In genomic region chr2:219244789-219245147, GRCh38 we compare ENCODE assay signal across 8 cellular contexts. TPM values are rescaled to one million over a fixed set of nuclear protein-coding genes. Genes with fewer than 3 reads are reported as not detected.
DNase-seq lines count a peak whose midpoint lies in the region; ATAC-seq and TF ChIP-seq lines count a peak whose summit lies in the region.

No MANE protein-coding gene starts in this region.

- DNase-seq in GM23248 (no peak), hepatic stellate cell (ENCODE audit: low spot score) (no peak), NCI-H2171 (lab: John Stamatoyannopoulos, UW) (no peak)

- H3F3A ChIP-seq in GM23248 (ENCODE audit: insufficient read depth): peaks cover 26% of the 10 kb centered on the region

- no peaks in the 10 kb centered on the region for H4K20me1 ChIP-seq in GM23248 (ENCODE audit: insufficient read depth)

- in situ Hi-C loops in GM23248 (cut with MboI): no loop called here

- no peak for TF ChIP-seq EP300 in gastroesophageal sphincter (IDR thresholded peaks at IDR 0.05)

- H3K27ac ChIP-seq in GM23248: peak overlapping the region; percentile 86
- H3K27ac ChIP-seq in gastroesophageal sphincter: peak overlapping the region; percentile 89 to 96 (median 93)
- H3K27ac ChIP-seq in skeletal muscle tissue (ENCODE audit: low read depth, low read length): peak overlapping the region; percentile 86

- WGBS in GM23248 (ENCODE audit: low coverage in 1 of 2, low lambda C conversion rate in 2 of 2, missing lambda C conversion rate in 2 of 2), 2 experiments: 35 to 37% methylated on average over 6 of the region's 6 CpGs
- WGBS in gastroesophageal sphincter (ENCODE audit: low coverage in 1 of 2), 2 donors: 42 to 66% methylated on average over 4 of the region's 6 CpGs

- no peaks in the 10 kb centered on the region for H3K9me2 ChIP-seq in GM23248 (ENCODE audit: insufficient read depth)

- H3K4me2 ChIP-seq in GM23248 (ENCODE audit: unreplicated experiment): peak overlapping the region; percentile 94

- H3K4me3 ChIP-seq in GM23248: peak overlapping the region; percentile 91
- peak overlapping the region; percentile 68 for H3K4me3 ChIP-seq in WI38 (ENCODE audit: low read depth, low read length)
- H3K4me3 ChIP-seq in gastroesophageal sphincter: peak overlapping the region; percentile 66 to 90
- peak overlapping the region; percentile 89 to 97 (median 95) for H3K4me3 ChIP-seq in skeletal muscle tissue (ENCODE audit: low read length in 3 of 3)

- no peaks in the 10 kb centered on the region for H3K9me3 ChIP-seq in GM23248 (ENCODE audit: low read depth)
- no peaks in the 10 kb centered on the region for H3K9me3 ChIP-seq in gastroesophageal sphincter
- H3K9me3 ChIP-seq in skeletal muscle tissue (ENCODE audit: control insufficient read depth in 3 of 3, low read length in 3 of 3): no peaks in the 10 kb centered on the region

- no peak for ATAC-seq in gastroesophageal sphincter
- ATAC-seq in GM21825 (IDR thresholded peaks at IDR 0.05; ENCODE audit: unreplicated experiment): no peak
- ATAC-seq in GM21723 (IDR thresholded peaks at IDR 0.05; ENCODE audit: unreplicated experiment): no peak

- H3K79me2 ChIP-seq in GM23248 (ENCODE audit: insufficient read depth): peaks cover 34% of the 10 kb centered on the region

- H3K9ac ChIP-seq in GM23248 (peak overlapping the region; percentile 98), skeletal muscle tissue (ENCODE audit: low read depth in 1 of 3, low read length in 3 of 3) (peak overlapping the region; percentile 94 to 96 (median 95))

- no peak for TF ChIP-seq POLR2A in gastroesophageal sphincter (IDR thresholded peaks at IDR 0.05)

- H3K27me3 ChIP-seq in GM23248 (replicated peaks; ENCODE audit: insufficient read depth) (no peaks in the 10 kb centered on the region), gastroesophageal sphincter (no peaks in the 10 kb centered on the region), skeletal muscle tissue (ENCODE audit: control insufficient read depth in 3 of 3, insufficient read depth in 3 of 3, low read length in 3 of 3) (no peaks in the 10 kb centered on the region)

- no peaks in the 10 kb centered on the region for H3K36me3 ChIP-seq in GM23248 (ENCODE audit: low read depth)
- H3K36me3 ChIP-seq in gastroesophageal sphincter: peaks cover 0 to 30% of the 10 kb centered on the region in 2 donors
- H3K36me3 ChIP-seq in skeletal muscle tissue (ENCODE audit: control insufficient read depth in 3 of 3, insufficient read depth in 3 of 3, low read length in 3 of 3): peaks cover 18 to 24% (median 24%) of the 10 kb centered on the region in 3 donors

- TF ChIP-seq CTCF in WI38 (IDR thresholded peaks at IDR 0.05; ENCODE audit: low read depth, low read length) (no peak), gastroesophageal sphincter (IDR thresholded peaks at IDR 0.05) (no peak)

- H2AFZ ChIP-seq in GM23248: peak overlapping the region; percentile 89

- H3K4me1 ChIP-seq in GM23248 (ENCODE audit: insufficient read depth) (peaks cover 28% of the 10 kb centered on the region), gastroesophageal sphincter (peaks cover 3 to 49% (median 16%) of the 10 kb centered on the region in 3 donors), skeletal muscle tissue (ENCODE audit: control insufficient read depth in 3 of 3, insufficient read depth in 3 of 3, low read length in 3 of 3) (peaks cover 42 to 54% (median 47%) of the 10 kb centered on the region in 3 donors)

RNA-seq across cellular contexts. Expression of gene GLB1L, which starts 0.5 kb away (rescaled TPM):
- 13.4 and 13.5 TPM in 2 replicates for total RNA-seq in GM23248 (2014; rRNA removed; shearing (Covaris generic))
- 3.4 and 3.8 TPM in 2 replicates for polyA plus RNA-seq in GM23248 (2016; fragmentation: Nextera tagmentation; extraction: Ambion mirVana)
- total RNA-seq in gastroesophageal sphincter (1 to 10 TPM; 5.9 to 9.7 (median 6.6) TPM), skeletal muscle tissue (13.0 TPM)

RNA-seq across cellular contexts. Expression of gene STK16, which starts 0.5 kb away (rescaled TPM):
- total RNA-seq in GM23248 (2014; rRNA removed; shearing (Covaris generic)): 15.3 and 16.0 TPM in 2 replicates
- polyA plus RNA-seq in GM23248 (2016; fragmentation: Nextera tagmentation; extraction: Ambion mirVana): 5.3 and 7.2 TPM in 2 replicates
- total RNA-seq in gastroesophageal sphincter (10 to 100 TPM; 10.2 to 14.0 (median 11.6) TPM), skeletal muscle tissue (6.3 TPM)

RNA-seq across cellular contexts. Expression of gene TUBA4B, which starts 8.3 kb away (rescaled TPM):
- not detected in 2 replicates for total RNA-seq in GM23248 (2014; rRNA removed; shearing (Covaris generic))
- not detected in 2 replicates for polyA plus RNA-seq in GM23248 (2016; fragmentation: Nextera tagmentation; extraction: Ambion mirVana)
- total RNA-seq in gastroesophageal sphincter (not detected), skeletal muscle tissue (not detected)

RNA-seq across cellular contexts. Expression of gene TUBA4A, which starts 8.9 kb away (rescaled TPM):
- 14.3 and 27.1 TPM in 2 replicates for total RNA-seq in GM23248 (2014; rRNA removed; shearing (Covaris generic))
- polyA plus RNA-seq in GM23248 (2016; fragmentation: Nextera tagmentation; extraction: Ambion mirVana): 14.5 and 15.5 TPM in 2 replicates
- total RNA-seq in gastroesophageal sphincter (10 to 100 TPM; 33.2 to 89.3 (median 56.2) TPM), skeletal muscle tissue (30.8 TPM)

RNA-seq across cellular contexts. Expression of gene ANKZF1, which starts 15.2 kb away (rescaled TPM):
- total RNA-seq in GM23248 (2014; rRNA removed; shearing (Covaris generic)): 27.8 and 32.6 TPM in 2 replicates
- polyA plus RNA-seq in GM23248 (2016; fragmentation: Nextera tagmentation; extraction: Ambion mirVana): 26.8 and 31.5 TPM in 2 replicates
- 10 to 100 TPM; 24.3 to 48.4 (median 25.1) TPM for total RNA-seq in gastroesophageal sphincter
- total RNA-seq in skeletal muscle tissue: 27.7 TPM
